15 cellular contexts compared by ENCODE assay signal in the genomic region with DNA sequence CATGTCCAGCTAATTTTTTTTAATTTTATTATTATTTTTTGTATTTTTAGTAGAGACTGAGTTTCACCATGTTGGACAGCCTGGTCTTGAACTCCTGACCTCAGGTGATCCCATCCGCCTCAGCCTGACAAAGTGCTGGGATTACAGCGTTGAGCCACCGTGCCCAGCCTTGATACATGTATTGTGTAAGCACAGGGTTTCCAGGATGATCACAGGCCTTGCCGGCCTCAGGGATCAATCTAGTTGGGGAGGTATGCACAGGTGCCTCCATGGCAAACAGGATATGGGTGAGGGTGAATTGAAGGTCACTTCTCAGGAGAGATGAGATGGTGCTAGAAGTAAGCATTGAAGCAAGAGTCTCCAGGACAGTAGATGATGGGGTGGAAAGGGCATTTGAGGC. TPM values are rescaled to one million over a fixed set of nuclear protein-coding genes. Genes with fewer than 3 reads are reported as not detected.
A peak's percentile ranks its signal among the peaks of the same experiment; 100 is the strongest.
DNase-seq lines count a peak whose midpoint lies in the region; ATAC-seq and TF ChIP-seq lines count a peak whose summit lies in the region.
"Had no signal": no experiment of that assay in that cellular context is flagged by ENCODE, and none has a peak within 500 bp of the region (broad histone marks: within the 10 kb centered on the region; RNA-seq: fewer than 3 reads in every experiment).

No MANE protein-coding gene starts in this region.

- no peak overlapping the region for H3K4me3 Mint-ChIP-seq in WTC11
- H3K4me3 Mint-ChIP-seq: CD4-positive, alpha-beta T cell; HFFc6 had no signal

- no peak overlapping the region for H3K4me2 ChIP-seq in neuronal stem cell (ENCODE audit: insufficient read depth, low read length, poor library complexity, severe bottlenecking)

- no peaks in the 10 kb centered on the region for H3K9me3 ChIP-seq in neuronal stem cell (replicated peaks in 1 of 2; ENCODE audit: control insufficient read depth in 2 of 2, insufficient read depth in 1 of 2, low read depth in 1 of 2, low read length in 2 of 2)
- H3K9me3 ChIP-seq: BE2C, Caco-2 had no signal

- H3K4me1 ChIP-seq in foreskin keratinocyte, result peaks cover 4% of the 10 kb centered on the region
- no peaks in the 10 kb centered on the region for H3K4me1 ChIP-seq in neuronal stem cell (ENCODE audit: control insufficient read depth in 2 of 2, insufficient read depth in 1 of 2, low read depth in 1 of 2, low read length in 2 of 2)
- H3K4me1 ChIP-seq: BE2C, Caco-2 had no signal

- CTCF ChIA-PET in WTC11 (lab: Charles Lee), result no interaction called here

- no peak overlapping the region for H2BK120ac ChIP-seq in neuronal stem cell (ENCODE audit: low read depth, low read length)

- H3K23ac ChIP-seq in neuronal stem cell (ENCODE audit: low read depth, low read length, poor library complexity), result no peak overlapping the region

- no peak overlapping the region for H2BK12ac ChIP-seq in neuronal stem cell (ENCODE audit: low read length)

- peak overlapping the region; percentile 1 for H3K27ac ChIP-seq in foreskin keratinocyte
- H3K27ac ChIP-seq in neuronal stem cell (replicated peaks; ENCODE audit: low read length), result no peak overlapping the region
- H3K27ac ChIP-seq: GM23248 had no signal

- H3K79me1 ChIP-seq in neuronal stem cell (ENCODE audit: low read depth, low read length), result peaks cover 6% of the 10 kb centered on the region

- no peak for TF ChIP-seq CTCF in WTC11 (IDR thresholded peaks at IDR 0.05)
- TF ChIP-seq CTCF in foreskin keratinocyte (conservative IDR thresholded peaks at IDR 0.05), result no peak

- no peak overlapping the region for H2BK5ac ChIP-seq in neuronal stem cell (ENCODE audit: low read length)

- no peak overlapping the region for H4K8ac ChIP-seq in neuronal stem cell (ENCODE audit: low read depth, low read length)

- ATAC-seq in WTC11 (no peak), foreskin keratinocyte (no peak), GM19328 (IDR thresholded peaks at IDR 0.05; ENCODE audit: unreplicated experiment) (no peak), HG03039 (IDR thresholded peaks at IDR 0.05; ENCODE audit: unreplicated experiment) (no peak), HG03571 (IDR thresholded peaks at IDR 0.05; ENCODE audit: unreplicated experiment) (no peak)
- ATAC-seq: HCT116 had no signal

- H2AFZ ChIP-seq in neuronal stem cell (ENCODE audit: low read length), result no peak overlapping the region
- H2AFZ ChIP-seq: GM23248 had no signal

- H3K4me3 ChIP-seq in neuronal stem cell (ENCODE audit: low read length in 2 of 2), result no peak overlapping the region
- H3K4me3 ChIP-seq: GM23248 had no signal

- H3K9ac ChIP-seq in neuronal stem cell (ENCODE audit: low read depth, low read length, poor library complexity), result peak overlapping the region; percentile 15
- H3K9ac ChIP-seq: GM23248 had no signal

- peak overlapping the region; percentile 14 for H3K27ac Mint-ChIP-seq in WTC11
- H3K27ac Mint-ChIP-seq: CD4-positive, alpha-beta T cell; HFFc6 had no signal

- DNase-seq in WTC11 (ENCODE audit: low spot score) (no peak), foreskin keratinocyte (no peak), neuronal stem cell (ENCODE audit: low spot score) (no peak)
- DNase-seq: ACHN; BE2C; C1 segment of cervical spinal cord; Caco-2; CD4-positive, alpha-beta T cell; GM23248; H7; HFFc6 had no signal

- no peak overlapping the region for H2AK5ac ChIP-seq in neuronal stem cell (ENCODE audit: low read depth, low read length)

- no peak overlapping the region for H3K14ac ChIP-seq in neuronal stem cell (ENCODE audit: low read length)

- peaks cover 7% of the 10 kb centered on the region; the same call in 1 of the 2 replicates for H3K9me3 Mint-ChIP-seq in WTC11
- H3K9me3 Mint-ChIP-seq: CD4-positive, alpha-beta T cell; HFFc6 had no signal

- H3K4me1 Mint-ChIP-seq in WTC11, result peaks cover 7% of the 10 kb centered on the region

- WGBS in neuronal stem cell (ENCODE audit: extremely low coverage in 2 of 2, insufficient read length in 2 of 2, insufficient replicate concordance in 1 of 2), 2 donors, result no CpG with 5 or more reads among the region's 4 CpGs

- H4K91ac ChIP-seq in neuronal stem cell (ENCODE audit: low read depth, low read length, poor library complexity), result no peak overlapping the region

- H3K27me3 ChIP-seq in foreskin keratinocyte, result no peaks in the 10 kb centered on the region
- no peaks in the 10 kb centered on the region for H3K27me3 ChIP-seq in neuronal stem cell (ENCODE audit: control insufficient read depth in 3 of 3, insufficient read depth in 3 of 3, low read depth in 1 of 3, low read length in 3 of 3)
- H3K27me3 ChIP-seq: BE2C had no signal

- H3K18ac ChIP-seq in neuronal stem cell (ENCODE audit: low read length), result no peak overlapping the region

- H3K36me3 Mint-ChIP-seq in WTC11, result peaks cover 33% of the 10 kb centered on the region

- no peak overlapping the region for H3K4ac ChIP-seq in neuronal stem cell (ENCODE audit: low read length)

- POLR2A ChIA-PET in WTC11 (lab: Charles Lee), result interaction anchor here (0.6 kb wide), 1 partner anchor 65 kb away, joined by 4 read pairs; no protein-coding TSS in a partner anchor

- no peaks in the 10 kb centered on the region; the same call in 1 of the 2 replicates for H3K27me3 Mint-ChIP-seq in WTC11 (ENCODE audit: low read depth)
- H3K27me3 Mint-ChIP-seq: CD4-positive, alpha-beta T cell had no signal

- no peak overlapping the region for H2BK15ac ChIP-seq in neuronal stem cell (ENCODE audit: low read length)

- peaks cover 10 to 36% of the 10 kb centered on the region in 2 donors for H3K36me3 ChIP-seq in neuronal stem cell (replicated peaks in 1 of 2; ENCODE audit: control insufficient read depth in 2 of 2, insufficient read depth in 2 of 2, low read length in 2 of 2)

TF ChIP-seq in WTC11, 78 proteins besides CTCF, POLR2A, EP300 and RAD21:
- TF ChIP-seq, protein P1, sequence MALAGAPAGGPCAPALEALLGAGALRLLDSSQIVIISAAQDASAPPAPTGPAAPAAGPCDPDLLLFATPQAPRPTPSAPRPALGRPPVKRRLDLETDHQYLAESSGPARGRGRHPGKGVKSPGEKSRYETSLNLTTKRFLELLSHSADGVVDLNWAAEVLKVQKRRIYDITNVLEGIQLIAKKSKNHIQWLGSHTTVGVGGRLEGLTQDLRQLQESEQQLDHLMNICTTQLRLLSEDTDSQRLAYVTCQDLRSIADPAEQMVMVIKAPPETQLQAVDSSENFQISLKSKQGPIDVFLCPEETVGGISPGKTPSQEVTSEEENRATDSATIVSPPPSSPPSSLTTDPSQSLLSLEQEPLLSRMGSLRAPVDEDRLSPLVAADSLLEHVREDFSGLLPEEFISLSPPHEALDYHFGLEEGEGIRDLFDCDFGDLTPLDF (CRISPR knock-in tag; IDR thresholded peaks at IDR 0.05), result no peak
- TF ChIP-seq JAZF1 (CRISPR knock-in tag; IDR thresholded peaks at IDR 0.05), result no peak
- no peak for TF ChIP-seq ZNF121 (CRISPR knock-in tag; IDR thresholded peaks at IDR 0.05)
- TF ChIP-seq, protein P2, sequence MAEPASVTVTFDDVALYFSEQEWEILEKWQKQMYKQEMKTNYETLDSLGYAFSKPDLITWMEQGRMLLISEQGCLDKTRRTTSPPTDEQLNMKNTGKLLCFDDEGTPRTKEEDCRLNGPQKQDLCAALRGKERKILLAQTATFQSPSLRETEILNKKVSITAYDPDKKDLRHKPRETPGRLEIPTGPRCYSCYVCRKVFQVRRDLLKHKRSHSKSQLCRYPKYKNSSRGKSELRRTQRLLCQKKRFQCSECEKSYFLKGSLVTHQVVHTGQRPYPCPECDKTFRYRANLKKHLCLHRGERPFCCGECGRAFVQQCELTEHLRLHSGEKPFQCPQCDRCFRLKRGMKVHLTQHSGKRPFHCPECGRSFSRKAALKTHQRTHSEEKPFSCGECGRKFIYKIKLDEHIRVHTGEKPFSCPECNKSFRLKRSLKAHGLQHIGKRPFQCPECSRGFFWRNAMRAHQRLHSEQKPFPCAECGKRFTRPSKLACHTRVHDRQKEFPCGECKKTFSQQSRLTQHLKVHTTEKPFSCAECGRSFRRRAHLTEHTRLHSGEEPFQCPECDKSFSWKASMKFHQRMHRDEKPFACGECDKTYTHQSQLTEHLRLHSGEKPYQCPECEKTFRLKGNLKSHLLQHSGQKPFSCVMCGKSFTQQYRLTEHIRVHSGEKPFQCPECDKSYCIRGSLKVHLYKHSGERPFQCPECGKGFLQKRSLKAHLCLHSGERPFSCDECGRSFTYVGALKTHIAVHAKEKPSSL (CRISPR knock-in tag; conservative IDR thresholded peaks at IDR 0.05), result no peak
- no peak for TF ChIP-seq ZBTB21 (CRISPR knock-in tag; IDR thresholded peaks at IDR 0.05; ENCODE audit: borderline replicate concordance)

RNA-seq across cellular contexts. Expression of a gene that starts 5.5 kb away (rescaled TPM):
- total RNA-seq in WTC11 (2021) (23.5 to 25.9 TPM (median 25.6 TPM) in 3 replicates), foreskin keratinocyte (16.6 and 19.1 TPM in 2 replicates)
- polyA plus RNA-seq in foreskin keratinocyte, result 28.2 and 35.7 TPM in 2 replicates
- 13.1 TPM for polyA plus RNA-seq in neuronal stem cell (2013, experiment 1 of 2)
- polyA plus RNA-seq in neuronal stem cell (2013, experiment 2 of 2), result 14.0 TPM

RNA-seq across cellular contexts. Expression of a gene that starts 7.2 kb away (rescaled TPM):
- total RNA-seq in WTC11 (2021) (38.5 to 46.3 TPM (median 42.6 TPM) in 3 replicates), foreskin keratinocyte (40.1 and 40.4 TPM in 2 replicates)
- polyA plus RNA-seq in foreskin keratinocyte, result 26.5 and 29.0 TPM in 2 replicates
- 97.9 TPM for polyA plus RNA-seq in neuronal stem cell (2013, experiment 1 of 2)
- 97.3 TPM for polyA plus RNA-seq in neuronal stem cell (2013, experiment 2 of 2)
